In the genomic region with DNA sequence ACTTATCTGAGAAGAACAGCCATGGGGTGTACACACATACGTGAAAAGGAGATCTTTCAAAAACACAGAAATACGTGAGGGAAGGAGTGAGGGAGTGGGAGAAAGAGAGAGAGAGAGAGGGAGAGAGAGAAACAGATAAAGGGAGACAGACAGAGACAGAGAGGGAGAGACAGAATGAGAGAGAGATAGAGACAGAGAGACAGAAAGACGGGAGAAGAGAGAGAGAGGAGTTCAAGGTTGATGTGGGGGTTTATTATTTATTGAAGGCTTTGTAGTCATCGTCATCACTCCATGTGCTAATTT, we compare ENCODE assay signal across 24 cellular contexts.
"Had no signal": no experiment of that assay in that cellular context is flagged by ENCODE, and none has a peak within 500 bp of the region (broad histone marks: within the 10 kb centered on the region; RNA-seq: fewer than 3 reads in every experiment).

No MANE protein-coding gene starts in this region.

- H3K4me1 ChIP-seq: body of pancreas, heart left ventricle, right lobe of liver, testis, uterus had no signal

- H3K27me3 ChIP-seq: body of pancreas, cardiac muscle cell, heart left ventricle, right lobe of liver, testis, uterus had no signal

- H3K4me3 Mint-ChIP-seq: activated T-cell treated with anti-CD3 and anti-CD28 coated beads, Interleukin-2, amount 50 U/mL, for 24 hours; endodermal cell; memory B cell; neural crest cell; stimulated activated effector memory CD8-positive, alpha-beta T cell treated with anti-CD3 and anti-CD28 coated beads, Interleukin-12 subunit alpha, Interleukin-12 subunit beta, amount 100 ng/mL, for 72 hours; T-helper 2 cell treated with Interferon-gamma antibody and Interleukin-4, amounts not matched to agents 5 μg/mL and 100 μg/mL, for 36 hours had no signal

- H3K27me3 Mint-ChIP-seq: activated T-cell treated with anti-CD3 and anti-CD28 coated beads, Interleukin-2, amount 50 U/mL, for 24 hours; memory B cell had no signal

- ATAC-seq: body of pancreas; heart left ventricle; left colon; right lobe of liver; stimulated activated effector memory CD8-positive, alpha-beta T cell treated with anti-CD3 and anti-CD28 coated beads, Interleukin-12 subunit alpha, Interleukin-12 subunit beta, amount 100 ng/mL, for 72 hours had no signal

- H3K36me3 ChIP-seq: cardiac muscle cell, heart left ventricle, right lobe of liver, uterus had no signal

- H3K27ac Mint-ChIP-seq: activated T-cell treated with anti-CD3 and anti-CD28 coated beads, Interleukin-2, amount 50 U/mL, for 24 hours; endodermal cell; memory B cell; stimulated activated effector memory CD8-positive, alpha-beta T cell treated with anti-CD3 and anti-CD28 coated beads, Interleukin-12 subunit alpha, Interleukin-12 subunit beta, amount 100 ng/mL, for 72 hours; T-helper 2 cell treated with Interferon-gamma antibody and Interleukin-4, amounts not matched to agents 5 μg/mL and 100 μg/mL, for 36 hours had no signal

- H3K9me3 ChIP-seq: body of pancreas, right lobe of liver, testis, uterus had no signal

- H3K36me3 Mint-ChIP-seq: memory B cell; stimulated activated effector memory CD8-positive, alpha-beta T cell treated with anti-CD3 and anti-CD28 coated beads, Interleukin-12 subunit alpha, Interleukin-12 subunit beta, amount 100 ng/mL, for 72 hours had no signal

- H3K27ac ChIP-seq: body of pancreas, cardiac muscle cell, heart left ventricle, right lobe of liver, skin epidermis, testis, uterus, VCaP had no signal

- H3K4me1 Mint-ChIP-seq: endodermal cell; neural crest cell; stimulated activated effector memory CD8-positive, alpha-beta T cell treated with anti-CD3 and anti-CD28 coated beads, Interleukin-12 subunit alpha, Interleukin-12 subunit beta, amount 100 ng/mL, for 72 hours had no signal

- H3K4me3 ChIP-seq: body of pancreas, cardiac muscle cell, heart left ventricle, right lobe of liver, skin epidermis, testis, uterus had no signal

- DNase-seq: activated CD4-positive, CD25-positive, alpha-beta regulatory T cell treated with anti-CD3 and anti-CD28 coated beads, Interleukin-2, amount 50 U/mL, for 72 hours; activated CD8-positive, alpha-beta memory T cell treated with anti-CD3 and anti-CD28 coated beads for 24 hours; activated CD8-positive, alpha-beta memory T cell treated with anti-CD3 and anti-CD28 coated beads, Interleukin-2, amount 50 U/mL, for 4 hours; activated naive CD4-positive, alpha-beta T cell treated with Interleukin-2 at 50 U/mL for 16 hours; activated T-cell treated with anti-CD3 and anti-CD28 coated beads, Interleukin-2, amount 50 U/mL, for 24 hours; anterior cingulate cortex; body of pancreas; cortex of kidney; endodermal cell; heart left ventricle; left colon; occipital lobe; right lobe of liver; stimulated activated CD4-positive, alpha-beta T cell treated with anti-CD3 and anti-CD28 coated beads, Interleukin-2, amount 100 ng/mL, for 24 hours; testis; trophoblast cell; uterus had no signal

- H3K9me3 Mint-ChIP-seq: memory B cell; stimulated activated effector memory CD8-positive, alpha-beta T cell treated with anti-CD3 and anti-CD28 coated beads, Interleukin-12 subunit alpha, Interleukin-12 subunit beta, amount 100 ng/mL, for 72 hours had no signal
